In the genomic region with DNA sequence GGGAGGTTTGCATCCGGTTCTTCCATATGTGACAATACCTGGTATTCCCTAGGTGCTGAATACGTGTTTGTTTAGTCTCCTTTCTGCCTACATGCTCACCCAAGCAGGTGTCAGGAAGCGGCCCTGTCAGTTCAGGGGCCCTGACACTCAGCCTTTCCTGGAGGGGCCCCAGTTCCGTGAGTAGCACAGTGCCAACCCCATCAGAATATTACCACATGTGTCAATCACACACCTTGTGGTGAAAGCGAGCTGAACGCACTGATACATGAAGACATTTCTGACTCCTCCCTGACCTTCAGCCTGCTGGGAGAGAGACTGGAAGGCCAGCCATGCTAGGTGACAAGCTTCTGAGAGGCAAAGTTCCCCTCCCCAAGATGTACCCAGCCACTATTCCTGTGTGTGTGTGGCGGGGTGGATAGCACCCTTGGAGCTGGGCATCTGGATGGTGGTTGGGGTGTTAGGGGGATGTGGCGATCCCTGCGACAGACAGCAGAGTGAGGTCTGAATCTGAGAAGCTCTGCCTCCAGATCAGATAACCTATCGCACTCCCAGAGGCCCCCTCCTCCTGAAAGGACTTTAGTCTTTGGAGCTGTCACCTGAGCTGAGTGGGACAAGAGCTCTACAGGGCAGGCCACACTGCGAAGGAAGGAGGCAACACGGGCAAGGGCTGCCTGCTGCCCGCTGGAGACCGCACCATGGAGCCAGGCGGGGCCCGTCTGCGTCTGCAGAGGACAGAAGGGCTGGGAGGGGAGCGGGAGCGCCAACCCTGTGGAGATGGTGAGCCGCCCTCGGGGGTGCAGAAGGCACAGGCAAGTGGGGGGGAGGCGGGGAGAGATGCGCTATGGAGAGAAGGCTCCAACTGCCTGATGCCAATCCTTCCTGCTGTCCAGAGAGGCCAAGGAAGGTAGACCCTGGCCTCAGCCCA, we compare ENCODE assay signal across 1 cellular context.
TF ChIP-seq lines count a peak whose summit lies in the region.

A gene with protein sequence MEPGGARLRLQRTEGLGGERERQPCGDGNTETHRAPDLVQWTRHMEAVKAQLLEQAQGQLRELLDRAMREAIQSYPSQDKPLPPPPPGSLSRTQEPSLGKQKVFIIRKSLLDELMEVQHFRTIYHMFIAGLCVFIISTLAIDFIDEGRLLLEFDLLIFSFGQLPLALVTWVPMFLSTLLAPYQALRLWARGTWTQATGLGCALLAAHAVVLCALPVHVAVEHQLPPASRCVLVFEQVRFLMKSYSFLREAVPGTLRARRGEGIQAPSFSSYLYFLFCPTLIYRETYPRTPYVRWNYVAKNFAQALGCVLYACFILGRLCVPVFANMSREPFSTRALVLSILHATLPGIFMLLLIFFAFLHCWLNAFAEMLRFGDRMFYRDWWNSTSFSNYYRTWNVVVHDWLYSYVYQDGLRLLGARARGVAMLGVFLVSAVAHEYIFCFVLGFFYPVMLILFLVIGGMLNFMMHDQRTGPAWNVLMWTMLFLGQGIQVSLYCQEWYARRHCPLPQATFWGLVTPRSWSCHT (plus strand): TSS at position 604 of the 925 bp plus-strand sequence. CDS start 92 bp downstream, at position 696.

TF ChIP-seq in endothelial cell of umbilical vein, 7 proteins besides CTCF, POLR2A, EP300 and RAD21:
- TF ChIP-seq GATA2 (IDR thresholded peaks at IDR 0.05; ENCODE audit: insufficient read depth, insufficient read length, low read depth, low read length) (no peak), JUN (IDR thresholded peaks at IDR 0.05; ENCODE audit: borderline replicate concordance, insufficient read depth, insufficient read length, low read depth) (no peak), EZH2 (IDR thresholded peaks at IDR 0.05; ENCODE audit: borderline replicate concordance, low read depth, low read length, severe bottlenecking) (no peak), MYC (IDR thresholded peaks at IDR 0.05; ENCODE audit: low read depth, low read length) (no peak), POLR2AphosphoS5 (IDR thresholded peaks at IDR 0.05; ENCODE audit: insufficient read depth, low read depth, low read length) (no peak), FOS (IDR thresholded peaks at IDR 0.05; ENCODE audit: borderline replicate concordance, insufficient read depth, low read length) (no peak)
- TF ChIP-seq, protein P1, sequence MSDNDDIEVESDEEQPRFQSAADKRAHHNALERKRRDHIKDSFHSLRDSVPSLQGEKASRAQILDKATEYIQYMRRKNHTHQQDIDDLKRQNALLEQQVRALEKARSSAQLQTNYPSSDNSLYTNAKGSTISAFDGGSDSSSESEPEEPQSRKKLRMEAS (IDR thresholded peaks at IDR 0.05; ENCODE audit: insufficient read depth, insufficient read length), result no peak
